Comparison of ENCODE assay signal across 20 cellular contexts in the genomic region with DNA sequence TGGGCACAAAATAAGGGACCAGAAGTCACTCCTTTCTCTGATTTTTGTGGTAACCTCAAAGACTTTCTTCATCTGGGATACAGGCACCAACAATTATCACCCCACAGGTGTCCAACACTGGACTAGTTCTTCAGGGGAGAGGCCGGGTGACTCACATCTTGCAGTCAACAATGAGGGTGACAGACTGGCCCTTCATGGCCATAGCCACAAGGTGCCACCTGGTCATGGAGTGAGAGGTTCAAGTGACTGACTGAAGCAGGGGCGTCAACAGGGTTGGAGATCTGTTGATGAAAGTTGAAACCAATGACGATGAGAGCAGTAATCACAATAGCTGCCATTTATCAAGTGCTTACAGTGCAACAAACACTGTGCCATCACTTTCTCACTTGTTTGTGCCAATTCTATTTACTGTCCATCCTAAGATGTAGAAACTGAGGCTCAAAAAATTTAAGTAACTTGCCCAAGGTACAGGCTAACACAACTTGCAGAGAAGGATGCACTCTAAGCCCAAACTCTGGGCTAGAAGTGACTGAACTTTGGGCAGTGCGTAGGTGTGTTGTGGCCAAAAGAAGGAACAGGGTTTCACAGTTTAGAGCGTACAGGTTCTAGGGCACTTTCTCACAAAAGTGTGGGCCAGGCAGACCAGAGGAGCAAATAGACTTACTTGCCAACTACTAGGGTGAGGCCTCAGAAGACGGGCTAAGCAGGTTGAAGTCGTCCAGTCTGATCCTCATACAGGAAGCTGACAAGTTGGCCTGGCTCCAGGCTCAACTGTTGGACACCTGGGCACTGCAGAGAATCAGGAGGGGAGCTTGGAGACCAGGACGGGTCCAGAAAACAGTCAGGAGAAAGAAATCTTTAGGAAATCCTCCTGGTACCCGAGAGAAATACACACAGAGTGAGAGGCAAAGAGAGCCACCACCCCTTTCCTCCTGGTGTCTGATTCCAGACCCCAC. TPM values are rescaled to one million over a fixed set of nuclear protein-coding genes. Genes with fewer than 3 reads are reported as not detected.
DNase-seq lines count a peak whose midpoint lies in the region; ATAC-seq, FAIRE-seq and TF ChIP-seq lines count a peak whose summit lies in the region.
"Had no signal": no experiment of that assay in that cellular context is flagged by ENCODE, and none has a peak within 500 bp of the region (broad histone marks: within the 10 kb centered on the region; RNA-seq: fewer than 3 reads in every experiment).

No MANE protein-coding gene starts in this region.

- H3K4me3 ChIP-seq in lung, result no peak overlapping the region
- H3K4me3 ChIP-seq: BLaER1, K562 had no signal

- in situ Hi-C loops in KBM-7 (cut with MboI; ENCODE audit: low pct_unique_long_range_greater_than_20kb, low sequenced_read_pairs), result no loop called here

- H3K4me1 ChIP-seq in lung (ENCODE audit: control insufficient read depth in 2 of 2, insufficient read depth in 2 of 2, low read length in 2 of 2), result no peaks in the 10 kb centered on the region
- H3K4me1 ChIP-seq: BLaER1 had no signal

- peaks cover 3 to 4% of the 10 kb centered on the region in 2 donors for H3K9me3 ChIP-seq in lung (ENCODE audit: control insufficient read depth in 2 of 2, insufficient read depth in 1 of 2, low read length in 1 of 2)

- ATAC-seq in lung (ENCODE audit: insufficient read depth, low FRiP score), result no peak
- ATAC-seq in HG03095 (IDR thresholded peaks at IDR 0.05; ENCODE audit: unreplicated experiment), result no peak
- no peak for ATAC-seq in GM18868 (IDR thresholded peaks at IDR 0.05; ENCODE audit: unreplicated experiment)
- ATAC-seq: CD8-positive, alpha-beta T cell; K562; PC-3 had no signal

- WGBS in lung, 2 donors, result 66% methylated on average over 9 of the region's 9 CpGs

- 0 out of 2 replicates have a peak overlapping the region, but pooled peaks have one; percentile 0 for H3K27ac ChIP-seq in C4-2B
- no peak overlapping the region for H3K27ac ChIP-seq in lung (ENCODE audit: low read depth in 1 of 2, low read length in 1 of 2)
- H3K27ac ChIP-seq: BLaER1 had no signal

- no peaks in the 10 kb centered on the region for H3K27me3 ChIP-seq in lung (ENCODE audit: control insufficient read depth, insufficient read depth)
- H3K27me3 ChIP-seq: BLaER1 had no signal

- H3K36me3 ChIP-seq in lung (ENCODE audit: control insufficient read depth in 2 of 2, insufficient read depth in 2 of 2, low read length in 2 of 2), result no peaks in the 10 kb centered on the region
- H3K36me3 ChIP-seq: BLaER1 had no signal

- TF ChIP-seq CTCF in C4-2B (conservative IDR thresholded peaks at IDR 0.05), result no peak
- TF ChIP-seq CTCF in lung (IDR thresholded peaks at IDR 0.05; ENCODE audit: control extremely low read depth, extremely low read depth), result no peak

- FAIRE-seq in GM12891 (lab: Jason Lieb, UNC), result no peak
- FAIRE-seq: H1, K562 had no signal

- TF ChIP-seq POLR2A in GM12891 (IDR thresholded peaks at IDR 0.05; ENCODE audit: low read depth, low read length), result no peak

- DNase-seq in GM12891 (ENCODE audit: insufficient read length, low spot score) (no peak), cerebellar cortex (ENCODE audit: low spot score) (peak; percentile 55), lung (ENCODE audit: low spot score) (peak; percentile 77), KBM-7 (no peak), SHP77 treated with DMSO at 0.1 percent for 48 hours (lab: John Stamatoyannopoulos, UW) (no peak)
- DNase-seq: CD8-positive, alpha-beta T cell; DMS79; MV-4-11; NCI-H187; NCI-H2227 treated with DMSO at 0.1 percent for 48 hours; NCI-H510A treated with DMSO at 0.1 percent for 48 hours; NCI-H774; PC-3; RPMI8226 had no signal

TF ChIP-seq in GM12891, 5 proteins besides CTCF, POLR2A, EP300 and RAD21:
- peak; percentile 48 for TF ChIP-seq SPI1 (IDR thresholded peaks at IDR 0.05; ENCODE audit: low read depth, low read length)
- no peak for TF ChIP-seq TAF1 (IDR thresholded peaks at IDR 0.05; ENCODE audit: low read depth, low read length)
- no peak for TF ChIP-seq PAX5 (IDR thresholded peaks at IDR 0.05; ENCODE audit: insufficient read depth, low read length, severe bottlenecking)
TF ChIP-seq in GM12891: peak in this region for 1.

RNA-seq across cellular contexts. Expression of gene HLA-DPB1, which starts 30.4 kb away (rescaled TPM):
- polyA plus RNA-seq in GM12891 (2012; ENCODE audit: low read depth, missing spikeins), result 654 TPM
- total RNA-seq in lung, result 100 to 1,000 TPM in 1 of 2 donors, 10 to 100 TPM in 1; 69.8 to 235 TPM
- polyA plus RNA-seq in lung, result 100 to 1,000 TPM; 170 to 240 TPM
- total RNA-seq: PC-3 had no signal

RNA-seq across cellular contexts. Expression of gene HLA-DPA1, which starts 32.7 kb away (rescaled TPM):
- 1,963 TPM for polyA plus RNA-seq in GM12891 (2012; ENCODE audit: low read depth, missing spikeins)
- total RNA-seq in lung, result 100 to 1,000 TPM in 1 of 2 donors, 10 to 100 TPM in 1; 96.2 to 321 TPM
- polyA plus RNA-seq in lung, result 100 to 1,000 TPM; 105 to 184 TPM
- total RNA-seq: PC-3 had no signal

Comparison
In these comparisons a context has a peak if more than half of its experiments do, and no peak if none do; other contexts are left out.
1. DNase-seq: peak in cerebellar cortex (single experiment) and lung (single experiment); none in GM12891 (single experiment), KBM-7 (single experiment) and SHP77 treated with DMSO at 0.1 percent for 48 hours (single experiment).